Comparison of ENCODE assay signal across 8 cellular contexts in genomic region chr3:52742418-52743041, GRCh38. TPM values are rescaled to one million over a fixed set of nuclear protein-coding genes. Genes with fewer than 3 reads are reported as not detected.
DNase-seq lines count a peak whose midpoint lies in the region; TF ChIP-seq lines count a peak whose summit lies in the region.

No MANE protein-coding gene starts in this region.

- intact Hi-C loops in uterus (cut with DNase I; ENCODE audit: low total_unique reads), result no loop called here

- H3K4me3 ChIP-seq in HL-60 (replicated peaks; ENCODE audit: insufficient read depth, low read length) (no peak overlapping the region), uterus (no peak overlapping the region)

- H3K36me3 ChIP-seq in uterus, result no peaks in the 10 kb centered on the region

- H3K27ac ChIP-seq in HL-60 (replicated peaks), result no peak overlapping the region
- H3K27ac ChIP-seq in uterus, result no peak overlapping the region

- no peak for TF ChIP-seq POLR2A in uterus (IDR thresholded peaks at IDR 0.05)

- no peaks in the 10 kb centered on the region for H3K4me1 ChIP-seq in uterus

- H3K27me3 ChIP-seq in HL-60 (ENCODE audit: insufficient read depth, poor library complexity, severe bottlenecking) (no peaks in the 10 kb centered on the region), uterus (no peaks in the 10 kb centered on the region)

- TF ChIP-seq CTCF in HL-60 (IDR thresholded peaks at IDR 0.05; ENCODE audit: insufficient read depth, low read length) (peak; percentile 33), uterus (IDR thresholded peaks at IDR 0.05) (peak in 3 of 4 experiments; percentile 7 to 50 (median 28))

- H3K9me3 ChIP-seq in uterus, result no peaks in the 10 kb centered on the region

- DNase-seq in COLO829 (ENCODE audit: low spot score), result peak; percentile 57
- DNase-seq in HL-60 (ENCODE audit: low read depth in 1 of 2, low spot score in 1 of 2), result peak in 1 of 2 experiments; percentile 23
- DNase-seq in amniotic epithelial cell (ENCODE audit: low read depth), result peak; percentile 33
- peak; percentile 18 for DNase-seq in inferior parietal cortex (ENCODE audit: extremely low spot score)
- DNase-seq in uterus, result no peak
- no peak for DNase-seq in NCI-H2029 (lab: John Stamatoyannopoulos, UW)
- DNase-seq in GF-D8 (lab: John Stamatoyannopoulos, UW), result no peak
- no peak for DNase-seq in NCI-H748 treated with DMSO at 0.1 percent for 48 hours (lab: John Stamatoyannopoulos, UW)

RNA-seq across cellular contexts. Expression of gene NEK4, which starts 28.2 kb away (rescaled TPM):
- 10 to 100 TPM; 16.8 to 48.0 (median 37.7) TPM for total RNA-seq in uterus

RNA-seq across cellular contexts. Expression of gene ITIH1, which starts 34.9 kb away (rescaled TPM):
- total RNA-seq in uterus, result under 1 TPM in 1 of 4 donors, not detected in 3; 0.18 TPM

RNA-seq across cellular contexts. Expression of gene SPCS1, which starts 36.6 kb away (rescaled TPM):
- 10 to 100 TPM in 3 of 4 donors, 1 to 10 TPM in 1; 9.0 to 67.4 (median 59.1) TPM for total RNA-seq in uterus

RNA-seq across cellular contexts. Expression of gene GLT8D1, which starts 36.9 kb away (rescaled TPM):
- 100 to 1,000 TPM in 1 of 4 donors, 10 to 100 TPM in 2, 1 to 10 TPM in 1; 7.9 to 141 (median 48.9) TPM for total RNA-seq in uterus

RNA-seq across cellular contexts. Expression of gene ITIH3, which starts 52.1 kb away (rescaled TPM):
- total RNA-seq in uterus, result 10 to 100 TPM in 1 of 4 donors, 1 to 10 TPM in 2, under 1 TPM in 1; 0.48 to 11.8 (median 5.6) TPM

Comparison
In these comparisons a context has a peak if more than half of its experiments do, and no peak if none do; other contexts are left out.
1. DNase-seq: peak in COLO829 (single experiment), amniotic epithelial cell (single experiment) and inferior parietal cortex (single experiment); none in uterus (0 of 2), NCI-H2029 (single experiment), GF-D8 (single experiment) and NCI-H748 treated with DMSO at 0.1 percent for 48 hours (single experiment).